Comparison of ENCODE assay signal across 23 cellular contexts in genomic region chr20:63733579-63734081, GRCh38. TPM values are rescaled to one million over a fixed set of nuclear protein-coding genes. Genes with fewer than 3 reads are reported as not detected.
A peak's percentile ranks its signal among the peaks of the same experiment; 100 is the strongest.
DNase-seq lines count a peak whose midpoint lies in the region; ATAC-seq and TF ChIP-seq lines count a peak whose summit lies in the region.
"Had no signal": no experiment of that assay in that cellular context is flagged by ENCODE, and none has a peak within 500 bp of the region (broad histone marks: within the 10 kb centered on the region; RNA-seq: fewer than 3 reads in every experiment).

No MANE protein-coding gene starts in this region.

- ATAC-seq in GM19035 (IDR thresholded peaks at IDR 0.05; ENCODE audit: unreplicated experiment): no peak
- ATAC-seq: stimulated activated memory B cell treated with anti-CD40 and anti-IgM and Interleukin-4, amounts not matched to agents 10 μg/mL and 1 μg/mL and 100 μg/mL, for 72 hours had no signal

- intact Hi-C loops in cardiac septum (cut with DNase I) (no loop called here), left ventricle myocardium inferior (cut with micrococcal nuclease) (no loop called here)

- no peaks in the 10 kb centered on the region for H3K9me3 Mint-ChIP-seq in endothelial cell (ENCODE audit: unreplicated experiment)
- H3K9me3 Mint-ChIP-seq: activated T-helper 1 cell treated with anti-CD3 and anti-CD28 coated beads, Interleukin-12 subunit alpha, Interleukin-12 subunit beta, Interleukin-2, Interleukin-4 antibody, amounts not matched to agents 30 ng/mL and 10 ng/mL and 1 ng/mL, durations not matched to agents 14 hours and 24 hours and 36 hours; HFFc6; IgD-negative memory B cell; stimulated activated memory B cell treated with anti-CD40 and anti-IgM and Interleukin-4, amounts not matched to agents 10 μg/mL and 1 μg/mL and 100 μg/mL, for 72 hours had no signal

- peaks cover 16% of the 10 kb centered on the region for H3K27me3 Mint-ChIP-seq in endothelial cell (ENCODE audit: unreplicated experiment)
- H3K27me3 Mint-ChIP-seq: CD4-positive, alpha-beta memory T cell; IgD-negative memory B cell; stimulated activated memory B cell treated with anti-CD40 and anti-IgM and Interleukin-4, amounts not matched to agents 10 μg/mL and 1 μg/mL and 100 μg/mL, for 72 hours had no signal

- H3K4me3 Mint-ChIP-seq in endothelial cell (ENCODE audit: unreplicated experiment): peak overlapping the region; percentile 74
- H3K4me3 Mint-ChIP-seq: activated T-helper 1 cell treated with anti-CD3 and anti-CD28 coated beads, Interleukin-12 subunit alpha, Interleukin-12 subunit beta, Interleukin-2, Interleukin-4 antibody, amounts not matched to agents 30 ng/mL and 10 ng/mL and 1 ng/mL, durations not matched to agents 14 hours and 24 hours and 36 hours; HFFc6; stimulated activated memory B cell treated with anti-CD40 and anti-IgM and Interleukin-4, amounts not matched to agents 10 μg/mL and 1 μg/mL and 100 μg/mL, for 72 hours had no signal

- H3K4me1 ChIP-seq in left ventricle myocardium inferior: peaks cover 17% of the 10 kb centered on the region

- H3K36me3 ChIP-seq in left ventricle myocardium inferior (peaks cover 33% of the 10 kb centered on the region), KOPT-K1 (ENCODE audit: insufficient read depth, low read length) (peaks cover 36% of the 10 kb centered on the region)

- H3K9me3 ChIP-seq in left ventricle myocardium inferior (replicated peaks): no peaks in the 10 kb centered on the region
- no peaks in the 10 kb centered on the region for H3K9me3 ChIP-seq in KOPT-K1 (ENCODE audit: insufficient read depth, low read length, poor library complexity, severe bottlenecking)
- H3K9me3 ChIP-seq: spleen, suprapubic skin, vagina had no signal

- H3K36me3 Mint-ChIP-seq in endothelial cell (ENCODE audit: low read depth, unreplicated experiment): peaks cover 22% of the 10 kb centered on the region
- H3K36me3 Mint-ChIP-seq: IgD-negative memory B cell had no signal

- H3K27me3 ChIP-seq in left ventricle myocardium inferior (ENCODE audit: low read depth): no peaks in the 10 kb centered on the region
- H3K27me3 ChIP-seq: suprapubic skin, vagina had no signal

- peak overlapping the region; percentile 14 for H3K27ac Mint-ChIP-seq in endothelial cell (ENCODE audit: unreplicated experiment)
- H3K27ac Mint-ChIP-seq: activated T-helper 1 cell treated with anti-CD3 and anti-CD28 coated beads, Interleukin-12 subunit alpha, Interleukin-12 subunit beta, Interleukin-2, Interleukin-4 antibody, amounts not matched to agents 30 ng/mL and 10 ng/mL and 1 ng/mL, durations not matched to agents 14 hours and 24 hours and 36 hours; HFFc6; IgD-negative memory B cell; stimulated activated memory B cell treated with anti-CD40 and anti-IgM and Interleukin-4, amounts not matched to agents 10 μg/mL and 1 μg/mL and 100 μg/mL, for 72 hours had no signal

- H3K4me3 ChIP-seq in left ventricle myocardium inferior: no peak overlapping the region
- H3K4me3 ChIP-seq: spleen, suprapubic skin, vagina had no signal

- H3K4me1 Mint-ChIP-seq in endothelial cell (ENCODE audit: unreplicated experiment): no peaks in the 10 kb centered on the region

- H3K27ac ChIP-seq in left ventricle myocardium inferior (replicated peaks) (no peak overlapping the region), KOPT-K1 (ENCODE audit: low read depth, low read length, poor library complexity, severe bottlenecking) (peak overlapping the region; percentile 32)
- H3K27ac ChIP-seq: epithelial cell of prostate, spleen, suprapubic skin, vagina had no signal

- DNase-seq in cardiac septum (ENCODE audit: low spot score): peak; percentile 62
- DNase-seq in left ventricle myocardium inferior: no peak
- no peak for DNase-seq in endothelial cell (ENCODE audit: low spot score)
- no peak for DNase-seq in superior temporal gyrus (ENCODE audit: extremely low spot score)
- no peak for DNase-seq in NCI-H510A treated with DMSO at 0.1 percent for 48 hours (lab: John Stamatoyannopoulos, UW)
- DNase-seq: activated CD4-positive, CD25-positive, alpha-beta regulatory T cell treated with anti-CD3 and anti-CD28 coated beads, Interleukin-2, amount 50 U/mL, for 72 hours; CD4-positive, alpha-beta memory T cell; HFFc6; NCI-H1105; NCI-H2029; NCI-H2227 treated with DMSO at 0.1 percent for 48 hours; NCI-H748 treated with DMSO at 0.1 percent for 48 hours; Right ventricle myocardium superior; spleen; stimulated activated CD4-positive, alpha-beta T cell treated with anti-CD3 and anti-CD28 coated beads, Interleukin-4, amount 100 ng/mL, for 1 hour had no signal

- no peak for TF ChIP-seq CTCF in left ventricle myocardium inferior (IDR thresholded peaks at IDR 0.05; ENCODE audit: borderline replicate concordance)
- no peak for TF ChIP-seq CTCF in endothelial cell (IDR thresholded peaks at IDR 0.05; ENCODE audit: unreplicated experiment)

RNA-seq across cellular contexts. Expression of gene LIME1, which starts 2.8 kb away (rescaled TPM):
- total RNA-seq in cardiac septum (5.0 TPM), left ventricle myocardium inferior (3.4 TPM), endothelial cell (ENCODE audit: unreplicated experiment) (8.1 TPM)

RNA-seq across cellular contexts. Expression of gene SLC2A4RG, which starts 5.9 kb away (rescaled TPM):
- total RNA-seq in cardiac septum: 67.8 TPM
- 79.2 TPM for total RNA-seq in left ventricle myocardium inferior
- total RNA-seq in endothelial cell (ENCODE audit: unreplicated experiment): 69.6 TPM

RNA-seq across cellular contexts. Expression of gene ZGPAT, which starts 25.8 kb away (rescaled TPM):
- total RNA-seq in cardiac septum (16.7 TPM), left ventricle myocardium inferior (15.8 TPM), endothelial cell (ENCODE audit: unreplicated experiment) (34.9 TPM)

RNA-seq across cellular contexts. Expression of gene ARFRP1, which starts 25.9 kb away (rescaled TPM):
- 40.3 TPM for total RNA-seq in cardiac septum
- total RNA-seq in left ventricle myocardium inferior: 37.1 TPM
- 33.4 TPM for total RNA-seq in endothelial cell (ENCODE audit: unreplicated experiment)

RNA-seq across cellular contexts. Expression of gene TNFRSF6B, which starts 37.2 kb away (rescaled TPM):
- total RNA-seq in cardiac septum: not detected
- 0.27 TPM for total RNA-seq in left ventricle myocardium inferior
- not detected for total RNA-seq in endothelial cell (ENCODE audit: unreplicated experiment)
- total RNA-seq: activated T-helper 1 cell treated with anti-CD3 and anti-CD28 coated beads, Interleukin-12 subunit alpha, Interleukin-12 subunit beta, Interleukin-2, Interleukin-4 antibody, amounts not matched to agents 30 ng/mL and 10 ng/mL and 1 ng/mL, durations not matched to agents 14 hours and 24 hours and 36 hours; CD4-positive, alpha-beta memory T cell had no signal
